Comparison of ENCODE assay signal across 11 cellular contexts in genomic region chr11:82969811-82970210, GRCh38.
DNase-seq lines count a peak whose midpoint lies in the region; ATAC-seq and TF ChIP-seq lines count a peak whose summit lies in the region.
"Had no signal": no experiment of that assay in that cellular context is flagged by ENCODE, and none has a peak within 500 bp of the region (broad histone marks: within the 10 kb centered on the region; RNA-seq: fewer than 3 reads in every experiment).

No MANE protein-coding gene starts in this region.

- H3K27me3 ChIP-seq in tibial nerve = no peaks in the 10 kb centered on the region

- ATAC-seq in GM18519 (IDR thresholded peaks at IDR 0.05; ENCODE audit: low FRiP score, unreplicated experiment) = peak; percentile 98
- ATAC-seq in GM21381 (IDR thresholded peaks at IDR 0.05; ENCODE audit: unreplicated experiment) = peak; percentile 99
- peak; percentile 91 for ATAC-seq in HG03097 (IDR thresholded peaks at IDR 0.05; ENCODE audit: low FRiP score, unreplicated experiment)
- peak; percentile 55 for ATAC-seq in activated naive CD8-positive, alpha-beta T cell treated with anti-CD3 and anti-CD28 coated beads, Interleukin-2, amount 50 U/mL, for 24 hours

- no peaks in the 10 kb centered on the region for H3K27me3 Mint-ChIP-seq in activated naive CD8-positive, alpha-beta T cell treated with anti-CD3 and anti-CD28 coated beads, Interleukin-2, amount 50 U/mL, for 24 hours
- H3K27me3 Mint-ChIP-seq: activated naive CD8-positive, alpha-beta T cell treated with anti-CD3 and anti-CD28 coated beads, Interleukin-2, amount 10 ng/mL, durations not matched to agents 7 days and 5 days had no signal

- no peak for TF ChIP-seq EP300 in tibial nerve (IDR thresholded peaks at IDR 0.05)

- H3K4me1 ChIP-seq in tibial nerve = no peaks in the 10 kb centered on the region

- H3K9me3 Mint-ChIP-seq in activated naive CD8-positive, alpha-beta T cell treated with anti-CD3 and anti-CD28 coated beads, Interleukin-2, amount 50 U/mL, for 24 hours = no peaks in the 10 kb centered on the region

- no peak for DNase-seq in activated naive CD8-positive, alpha-beta T cell treated with anti-CD3 and anti-CD28 coated beads, Interleukin-2, amount 50 U/mL, for 24 hours
- DNase-seq in NCI-H2029 (lab: John Stamatoyannopoulos, UW) = no peak
- no peak for DNase-seq in DMS153 (lab: John Stamatoyannopoulos, UW)
- no peak for DNase-seq in NCI-H774 (lab: John Stamatoyannopoulos, UW)
- DNase-seq in tibial nerve (ENCODE audit: low spot score in 2 of 2) = no peak
- DNase-seq: activated naive CD8-positive, alpha-beta T cell treated with anti-CD3 and anti-CD28 coated beads, Interleukin-2, amount 10 ng/mL, durations not matched to agents 7 days and 5 days; DMS79 treated with DMSO at 0.1 percent for 48 hours; NCI-H2171 had no signal

- no peaks in the 10 kb centered on the region for H3K9me3 ChIP-seq in tibial nerve

- TF ChIP-seq CTCF in tibial nerve (IDR thresholded peaks at IDR 0.05) = no peak

- H3K27ac ChIP-seq in tibial nerve = no peak overlapping the region

- peaks cover 54% of the 10 kb centered on the region for H3K4me1 Mint-ChIP-seq in activated naive CD8-positive, alpha-beta T cell treated with anti-CD3 and anti-CD28 coated beads, Interleukin-2, amount 50 U/mL, for 24 hours

- H3K4me3 Mint-ChIP-seq in activated naive CD8-positive, alpha-beta T cell treated with anti-CD3 and anti-CD28 coated beads, Interleukin-2, amount 50 U/mL, for 24 hours = no peak overlapping the region
- H3K4me3 Mint-ChIP-seq: activated naive CD8-positive, alpha-beta T cell treated with anti-CD3 and anti-CD28 coated beads, Interleukin-2, amount 10 ng/mL, durations not matched to agents 7 days and 5 days had no signal

- TF ChIP-seq POLR2A in tibial nerve (IDR thresholded peaks at IDR 0.05) = no peak

- no peak overlapping the region for H3K27ac Mint-ChIP-seq in activated naive CD8-positive, alpha-beta T cell treated with anti-CD3 and anti-CD28 coated beads, Interleukin-2, amount 50 U/mL, for 24 hours
- H3K27ac Mint-ChIP-seq: activated naive CD8-positive, alpha-beta T cell treated with anti-CD3 and anti-CD28 coated beads, Interleukin-2, amount 10 ng/mL, durations not matched to agents 7 days and 5 days had no signal

- 82 to 85% methylated on average over 4 of the region's 4 CpGs for WGBS in tibial nerve, 2 donors

- no peaks in the 10 kb centered on the region for H3K36me3 ChIP-seq in tibial nerve

- H3K36me3 Mint-ChIP-seq in activated naive CD8-positive, alpha-beta T cell treated with anti-CD3 and anti-CD28 coated beads, Interleukin-2, amount 50 U/mL, for 24 hours (ENCODE audit: low read depth) = no peaks in the 10 kb centered on the region

- no peak overlapping the region for H3K4me3 ChIP-seq in tibial nerve
